Comparison of ENCODE assay signal across 10 cellular contexts in the genomic region with DNA sequence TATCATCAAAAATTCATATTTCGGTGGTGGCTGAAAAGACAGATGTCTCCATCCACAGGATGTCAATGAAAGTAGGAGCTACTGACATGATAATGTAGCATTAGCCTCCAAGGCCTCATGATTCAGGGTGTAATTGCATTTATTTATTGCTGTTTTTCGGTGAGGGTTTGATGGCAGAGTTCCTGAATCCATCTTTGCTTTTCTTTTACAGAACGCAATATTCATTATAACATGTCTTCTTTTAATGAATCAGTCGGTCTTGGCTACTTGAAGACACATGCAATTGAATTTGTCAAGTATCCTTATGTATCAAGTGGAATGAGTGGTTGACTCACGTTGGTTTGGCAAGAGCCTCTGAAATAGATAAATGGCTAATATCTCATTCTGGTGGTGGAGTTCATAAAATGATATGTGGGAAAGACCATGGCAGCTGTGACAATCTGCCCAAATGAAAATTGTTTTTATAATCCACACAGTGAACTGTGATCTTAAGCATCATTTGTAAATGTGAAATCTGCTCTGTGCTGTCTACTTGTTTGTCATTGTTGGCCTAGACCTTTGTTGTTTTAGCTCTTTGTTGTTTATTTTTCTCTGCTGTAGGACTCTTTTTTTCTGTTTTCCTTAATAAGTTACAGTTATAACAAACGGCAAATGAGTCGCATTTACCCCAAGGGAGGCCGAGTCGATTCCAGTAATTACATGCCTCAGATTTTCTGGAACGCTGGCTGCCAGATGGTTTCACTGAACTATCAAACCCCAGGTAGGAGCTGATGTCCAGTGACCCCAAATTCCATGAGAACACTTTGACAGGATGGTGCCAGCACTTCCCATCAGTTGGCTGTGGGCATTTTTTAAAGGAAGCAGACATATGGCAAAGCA.
A peak's percentile ranks its signal among the peaks of the same experiment; 100 is the strongest.
DNase-seq lines count a peak whose midpoint lies in the region; ATAC-seq and TF ChIP-seq lines count a peak whose summit lies in the region.
"Had no signal": no experiment of that assay in that cellular context is flagged by ENCODE, and none has a peak within 500 bp of the region (broad histone marks: within the 10 kb centered on the region; RNA-seq: fewer than 3 reads in every experiment).

No MANE protein-coding gene starts in this region.

- H3K9me2 ChIP-seq in hepatocyte (replicated peaks; ENCODE audit: insufficient read depth): no peaks in the 10 kb centered on the region

- H2AFZ ChIP-seq in hepatocyte: no peak overlapping the region

- TF ChIP-seq CTCF in AG10803 (conservative IDR thresholded peaks at IDR 0.05; ENCODE audit: low read length) (no peak), hepatocyte (IDR thresholded peaks at IDR 0.05; ENCODE audit: poor library complexity) (no peak)

- no peaks in the 10 kb centered on the region for H4K20me1 ChIP-seq in hepatocyte (ENCODE audit: insufficient read depth, poor library complexity, severe bottlenecking)

- no peaks in the 10 kb centered on the region for H3K4me1 ChIP-seq in hepatocyte (ENCODE audit: insufficient read depth)
- H3K4me1 ChIP-seq: Caco-2, gastroesophageal sphincter had no signal

- WGBS in hepatocyte (ENCODE audit: low lambda C conversion rate, missing lambda C conversion rate): 79% methylated on average over 10 of the region's 10 CpGs

- ATAC-seq in SK-N-SH treated with all-trans-retinoic acid at 6 μM for 48 hours (peak; percentile 72), HG03039 (IDR thresholded peaks at IDR 0.05; ENCODE audit: unreplicated experiment) (no peak)

- no peaks in the 10 kb centered on the region for H3K27me3 ChIP-seq in hepatocyte
- H3K27me3 ChIP-seq: gastroesophageal sphincter had no signal

- H3K79me2 ChIP-seq in hepatocyte: no peaks in the 10 kb centered on the region

- H3K27ac ChIP-seq in hepatocyte: no peak overlapping the region
- H3K27ac ChIP-seq: gastroesophageal sphincter had no signal

- H3K36me3 ChIP-seq in hepatocyte (replicated peaks; ENCODE audit: insufficient read depth, low read depth): no peaks in the 10 kb centered on the region

- H3K4me3 ChIP-seq in AG10803 (ENCODE audit: low read length) (no peak overlapping the region), hepatocyte (no peak overlapping the region)
- H3K4me3 ChIP-seq: gastroesophageal sphincter had no signal

- H3K4me2 ChIP-seq in hepatocyte: no peak overlapping the region

- DNase-seq in AG10803 (ENCODE audit: low read depth) (peak; percentile 73), H4 (ENCODE audit: low spot score) (peak; percentile 6), inferior parietal cortex (ENCODE audit: extremely low spot score) (peak; percentile 22), NCI-H82 treated with DMSO at 0.1 percent for 48 hours (lab: John Stamatoyannopoulos, UW; ENCODE audit: unreplicated experiment) (no peak), hepatocyte (ENCODE audit: low spot score) (no peak), nucleus accumbens (lab: John Stamatoyannopoulos, UW) (no peak)

- H3K9me3 ChIP-seq in hepatocyte (ENCODE audit: low read depth): no peaks in the 10 kb centered on the region
- H3K9me3 ChIP-seq: Caco-2, gastroesophageal sphincter had no signal

TF ChIP-seq in SK-N-SH treated with all-trans-retinoic acid at 6 μM for 48 hours, 23 proteins besides CTCF, POLR2A, EP300 and RAD21 (continues in another document):
- TF ChIP-seq, protein P1, sequence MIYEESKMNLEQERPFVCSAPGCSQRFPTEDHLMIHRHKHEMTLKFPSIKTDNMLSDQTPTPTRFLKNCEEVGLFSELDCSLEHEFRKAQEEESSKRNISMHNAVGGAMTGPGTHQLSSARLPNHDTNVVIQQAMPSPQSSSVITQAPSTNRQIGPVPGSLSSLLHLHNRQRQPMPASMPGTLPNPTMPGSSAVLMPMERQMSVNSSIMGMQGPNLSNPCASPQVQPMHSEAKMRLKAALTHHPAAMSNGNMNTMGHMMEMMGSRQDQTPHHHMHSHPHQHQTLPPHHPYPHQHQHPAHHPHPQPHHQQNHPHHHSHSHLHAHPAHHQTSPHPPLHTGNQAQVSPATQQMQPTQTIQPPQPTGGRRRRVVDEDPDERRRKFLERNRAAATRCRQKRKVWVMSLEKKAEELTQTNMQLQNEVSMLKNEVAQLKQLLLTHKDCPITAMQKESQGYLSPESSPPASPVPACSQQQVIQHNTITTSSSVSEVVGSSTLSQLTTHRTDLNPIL (CRISPR knock-in tag; IDR thresholded peaks at IDR 0.05; ENCODE audit: low read depth): no peak
- TF ChIP-seq, protein P2, sequence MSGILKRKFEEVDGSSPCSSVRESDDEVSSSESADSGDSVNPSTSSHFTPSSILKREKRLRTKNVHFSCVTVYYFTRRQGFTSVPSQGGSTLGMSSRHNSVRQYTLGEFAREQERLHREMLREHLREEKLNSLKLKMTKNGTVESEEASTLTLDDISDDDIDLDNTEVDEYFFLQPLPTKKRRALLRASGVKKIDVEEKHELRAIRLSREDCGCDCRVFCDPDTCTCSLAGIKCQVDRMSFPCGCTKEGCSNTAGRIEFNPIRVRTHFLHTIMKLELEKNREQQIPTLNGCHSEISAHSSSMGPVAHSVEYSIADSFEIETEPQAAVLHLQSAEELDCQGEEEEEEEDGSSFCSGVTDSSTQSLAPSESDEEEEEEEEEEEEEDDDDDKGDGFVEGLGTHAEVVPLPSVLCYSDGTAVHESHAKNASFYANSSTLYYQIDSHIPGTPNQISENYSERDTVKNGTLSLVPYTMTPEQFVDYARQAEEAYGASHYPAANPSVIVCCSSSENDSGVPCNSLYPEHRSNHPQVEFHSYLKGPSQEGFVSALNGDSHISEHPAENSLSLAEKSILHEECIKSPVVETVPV (CRISPR knock-in tag; IDR thresholded peaks at IDR 0.05): no peak; the same call in 1 of the 2 replicates
- no peak for TF ChIP-seq ZFP3 (CRISPR knock-in tag; IDR thresholded peaks at IDR 0.05)
- no peak for TF ChIP-seq CSDC2 (CRISPR knock-in tag; IDR thresholded peaks at IDR 0.05)
- TF ChIP-seq BACH2 (CRISPR knock-in tag; IDR thresholded peaks at IDR 0.05; ENCODE audit: borderline replicate concordance): no peak
- peak; percentile 61; the same call in 1 of the 2 replicates for TF ChIP-seq POU6F1 (CRISPR knock-in tag; IDR thresholded peaks at IDR 0.05; ENCODE audit: borderline replicate concordance, low read depth)
- no peak for TF ChIP-seq ESRRG (CRISPR knock-in tag; IDR thresholded peaks at IDR 0.05)
- TF ChIP-seq ISL1 (CRISPR knock-in tag; IDR thresholded peaks at IDR 0.05): peak; percentile 75
- TF ChIP-seq ZC3H10 (CRISPR knock-in tag; IDR thresholded peaks at IDR 0.05): peak; percentile 77
- no peak for TF ChIP-seq ZNF70 (CRISPR knock-in tag; IDR thresholded peaks at IDR 0.05)
- TF ChIP-seq, protein P3, sequence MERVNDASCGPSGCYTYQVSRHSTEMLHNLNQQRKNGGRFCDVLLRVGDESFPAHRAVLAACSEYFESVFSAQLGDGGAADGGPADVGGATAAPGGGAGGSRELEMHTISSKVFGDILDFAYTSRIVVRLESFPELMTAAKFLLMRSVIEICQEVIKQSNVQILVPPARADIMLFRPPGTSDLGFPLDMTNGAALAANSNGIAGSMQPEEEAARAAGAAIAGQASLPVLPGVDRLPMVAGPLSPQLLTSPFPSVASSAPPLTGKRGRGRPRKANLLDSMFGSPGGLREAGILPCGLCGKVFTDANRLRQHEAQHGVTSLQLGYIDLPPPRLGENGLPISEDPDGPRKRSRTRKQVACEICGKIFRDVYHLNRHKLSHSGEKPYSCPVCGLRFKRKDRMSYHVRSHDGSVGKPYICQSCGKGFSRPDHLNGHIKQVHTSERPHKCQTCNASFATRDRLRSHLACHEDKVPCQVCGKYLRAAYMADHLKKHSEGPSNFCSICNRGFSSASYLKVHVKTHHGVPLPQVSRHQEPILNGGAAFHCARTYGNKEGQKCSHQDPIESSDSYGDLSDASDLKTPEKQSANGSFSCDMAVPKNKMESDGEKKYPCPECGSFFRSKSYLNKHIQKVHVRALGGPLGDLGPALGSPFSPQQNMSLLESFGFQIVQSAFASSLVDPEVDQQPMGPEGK (CRISPR knock-in tag; IDR thresholded peaks at IDR 0.05; ENCODE audit: borderline replicate concordance): peak; percentile 10; the same call in 1 of the 2 replicates
- TF ChIP-seq PPARA (CRISPR knock-in tag; IDR thresholded peaks at IDR 0.05; ENCODE audit: borderline replicate concordance): no peak
- no peak for TF ChIP-seq ZNF565 (CRISPR knock-in tag; conservative IDR thresholded peaks at IDR 0.05; ENCODE audit: low read depth)
- peak; percentile 55; the same call in 1 of the 2 replicates for TF ChIP-seq TOX (CRISPR knock-in tag; IDR thresholded peaks at IDR 0.05; ENCODE audit: borderline replicate concordance)

Comparison
In these comparisons a context has a peak if more than half of its experiments do, and no peak if none do; other contexts are left out.
1. DNase-seq: peak in AG10803 (single experiment), H4 (single experiment) and inferior parietal cortex (single experiment); none in NCI-H82 treated with DMSO at 0.1 percent for 48 hours (single experiment), hepatocyte (single experiment) and nucleus accumbens (0 of 56).